Comparison of ENCODE assay signal across 8 cellular contexts in genomic region chr7:107743567-107744344, GRCh38. TPM values are rescaled to one million over a fixed set of nuclear protein-coding genes. Genes with fewer than 3 reads are reported as not detected.
DNase-seq lines count a peak whose midpoint lies in the region; ATAC-seq and TF ChIP-seq lines count a peak whose summit lies in the region.

Gene CBLL1, plus strand, starts transcription at chr7:107744142. Its CDS starts 22 bp downstream, at chr7:107744164.

- H3K4me1 ChIP-seq in CD8-positive, alpha-beta T cell (ENCODE audit: insufficient read depth, low read length) = peaks cover 46% of the 10 kb centered on the region
- peaks cover 19 to 26% of the 10 kb centered on the region in 2 donors for H3K4me1 ChIP-seq in duodenal mucosa (ENCODE audit: control insufficient read depth in 1 of 2, insufficient read depth in 2 of 2, low read length in 2 of 2)

- H3K4me3 ChIP-seq in CD8-positive, alpha-beta T cell (ENCODE audit: low read depth, low read length) = peak within 1 kb of the TSS; percentile 99
- H3K4me3 ChIP-seq in duodenal mucosa (ENCODE audit: low read depth in 1 of 2, low read length in 2 of 2) (peak within 1 kb of the TSS; percentile 96 to 100), lower leg skin (ENCODE audit: low read depth, poor library complexity, severe bottlenecking) (peak within 1 kb of the TSS; percentile 99)

- no peaks in the 10 kb centered on the region for H3K9me3 ChIP-seq in CD8-positive, alpha-beta T cell (ENCODE audit: low read length)
- no peaks in the 10 kb centered on the region for H3K9me3 ChIP-seq in duodenal mucosa (ENCODE audit: control insufficient read depth in 1 of 2, low read length in 2 of 2)

- intact Hi-C loops in CD8-positive, alpha-beta T cell (cut with DNase I, micrococcal nuclease) = loop anchor here (1.0 to 10.0 kb wide), 18 partner anchors 114 to 1631 kb away; partner anchors contain the start of genes BCAP29 (in 2 of the 2), CCDC71L (in 2 of the 2), COG5 (in 2 of the 2) and DUS4L (in 2 of the 2)
- intact Hi-C loops in lower leg skin (cut with DNase I; ENCODE audit: low total_unique reads) = loop anchor here (5.0 kb wide), 1 partner anchor 134 kb away; no protein-coding TSS in a partner anchor

- no peaks in the 10 kb centered on the region for H3K9me3 Mint-ChIP-seq in CD8-positive, alpha-beta T cell
- H3K9me3 Mint-ChIP-seq in activated CD4-positive, alpha-beta memory T cell treated with anti-CD3 and anti-CD28 coated beads, Interleukin-2, amount 10 ng/mL, durations not matched to agents 7 days and 5 days = no peaks in the 10 kb centered on the region

- peak in 1 of 2 donors; percentile 4 for TF ChIP-seq POLR2A in lower leg skin (IDR thresholded peaks at IDR 0.05)

- peak within 1 kb of the TSS; percentile 99 for H3K27ac ChIP-seq in CD8-positive, alpha-beta T cell (ENCODE audit: low read depth, low read length)
- peak within 1 kb of the TSS; percentile 97 for H3K27ac ChIP-seq in duodenal mucosa (ENCODE audit: low read depth, low read length)

- H3K4me3 Mint-ChIP-seq in CD8-positive, alpha-beta T cell = peak within 1 kb of the TSS; percentile 92
- H3K4me3 Mint-ChIP-seq in activated CD4-positive, alpha-beta memory T cell treated with anti-CD3 and anti-CD28 coated beads, Interleukin-2, amount 10 ng/mL, durations not matched to agents 7 days and 5 days = peak within 1 kb of the TSS; percentile 97

- no peaks in the 10 kb centered on the region for H3K27me3 Mint-ChIP-seq in CD8-positive, alpha-beta T cell (ENCODE audit: low read depth)
- no peaks in the 10 kb centered on the region for H3K27me3 Mint-ChIP-seq in activated CD4-positive, alpha-beta memory T cell treated with anti-CD3 and anti-CD28 coated beads, Interleukin-2, amount 10 ng/mL, durations not matched to agents 7 days and 5 days

- H3K36me3 ChIP-seq in CD8-positive, alpha-beta T cell (ENCODE audit: insufficient read depth, low read length) = peaks cover 1% of the 10 kb centered on the region
- peaks cover 0 to 1% of the 10 kb centered on the region in 2 donors for H3K36me3 ChIP-seq in duodenal mucosa (ENCODE audit: control insufficient read depth in 1 of 2, insufficient read depth in 2 of 2, low read length in 2 of 2)

- H3K27me3 ChIP-seq in CD8-positive, alpha-beta T cell (ENCODE audit: insufficient read depth, low read length) = no peaks in the 10 kb centered on the region
- H3K27me3 ChIP-seq in duodenal mucosa (ENCODE audit: control insufficient read depth in 1 of 2, insufficient read depth in 2 of 2, low read length in 2 of 2) = no peaks in the 10 kb centered on the region

- peak; percentile 96 to 99 (median 98) for DNase-seq in CD8-positive, alpha-beta T cell
- peak; percentile 96 for DNase-seq in HK-2 (ENCODE audit: unreplicated experiment)
- DNase-seq in NCI-H82 treated with DMSO at 0.1 percent for 48 hours (lab: John Stamatoyannopoulos, UW; ENCODE audit: unreplicated experiment) = peak; percentile 89
- peak; percentile 99 for DNase-seq in activated CD4-positive, alpha-beta memory T cell treated with anti-CD3 and anti-CD28 coated beads, Interleukin-2, amount 10 ng/mL, durations not matched to agents 7 days and 5 days
- DNase-seq in lower leg skin (ENCODE audit: low spot score in 2 of 2) = peak; percentile 95 to 99
- DNase-seq in stimulated activated CD4-positive, alpha-beta T cell treated with anti-CD3 and anti-CD28 coated beads, Interleukin-4, amount 100 ng/mL, for 48 hours (ENCODE audit: low read depth in 2 of 2) = peak; percentile 97

- H3K9ac ChIP-seq in duodenal mucosa (ENCODE audit: low read depth in 1 of 2, low read length in 2 of 2) = peak within 1 kb of the TSS; percentile 93 to 97

- ATAC-seq in CD8-positive, alpha-beta T cell = peak; percentile 91
- peak; percentile 87 for ATAC-seq in GM19452 (IDR thresholded peaks at IDR 0.05; ENCODE audit: unreplicated experiment)

- peak within 1 kb of the TSS; percentile 100 for H3K27ac Mint-ChIP-seq in CD8-positive, alpha-beta T cell
- peak within 1 kb of the TSS; percentile 100 for H3K27ac Mint-ChIP-seq in activated CD4-positive, alpha-beta memory T cell treated with anti-CD3 and anti-CD28 coated beads, Interleukin-2, amount 10 ng/mL, durations not matched to agents 7 days and 5 days

- CTCF ChIA-PET in CD8-positive, alpha-beta T cell (lab: Charles Lee) = interaction anchor here (0.8 to 11.0 kb wide), 18 partner anchors 9 to 754 kb away, joined by 3 to 157 read pairs (median 4); partner anchors contain the start of gene HBP1
- CTCF ChIA-PET in activated CD4-positive, alpha-beta memory T cell treated with anti-CD3 and anti-CD28 coated beads, Interleukin-2, amount 10 ng/mL, durations not matched to agents 7 days and 5 days (lab: Charles Lee) = interaction anchor here (0.7 to 7.4 kb wide), 29 partner anchors 9 to 595 kb away, joined by 3 to 178 read pairs (median 4); partner anchors contain the start of genes BCAP29, COG5, DLD and DUS4L

- peaks cover 15% of the 10 kb centered on the region for H3K36me3 Mint-ChIP-seq in CD8-positive, alpha-beta T cell
- peaks cover 19% of the 10 kb centered on the region for H3K36me3 Mint-ChIP-seq in activated CD4-positive, alpha-beta memory T cell treated with anti-CD3 and anti-CD28 coated beads, Interleukin-2, amount 10 ng/mL, durations not matched to agents 7 days and 5 days (ENCODE audit: low read depth)

- POLR2A ChIA-PET in CD8-positive, alpha-beta T cell (lab: Charles Lee) = interaction anchor here (0.6 to 4.1 kb wide), 17 partner anchors 9 to 785 kb away, joined by 3 to 39 read pairs (median 4); partner anchors contain the start of genes COG5, DLD, DUS4L and HBP1
- POLR2A ChIA-PET in activated CD4-positive, alpha-beta memory T cell treated with anti-CD3 and anti-CD28 coated beads, Interleukin-2, amount 10 ng/mL, durations not matched to agents 7 days and 5 days (lab: Charles Lee) = interaction anchor here (0.6 to 5.3 kb wide), 36 partner anchors 9 to 1459 kb away, joined by 3 to 69 read pairs (median 5); partner anchors contain the start of genes BCAP29, COG5, DLD and DNAJB9

- whole genome bisulfite sequencing in lower leg skin, 2 donors = 1% methylated on average over 51 of the region's 56 CpGs

- H3K4me1 Mint-ChIP-seq in CD8-positive, alpha-beta T cell (ENCODE audit: low read depth) = peaks cover 59% of the 10 kb centered on the region
- H3K4me1 Mint-ChIP-seq in activated CD4-positive, alpha-beta memory T cell treated with anti-CD3 and anti-CD28 coated beads, Interleukin-2, amount 10 ng/mL, durations not matched to agents 7 days and 5 days = peaks cover 49% of the 10 kb centered on the region

- TF ChIP-seq CTCF in CD8-positive, alpha-beta T cell (IDR thresholded peaks at IDR 0.05) = peak; percentile 68
- peak in 1 of 3 donors; percentile 64 for TF ChIP-seq CTCF in lower leg skin (IDR thresholded peaks at IDR 0.05)

RNA-seq across cellular contexts. Expression of gene CBLL1, which starts in this region (rescaled TPM):
- 10 to 100 TPM; 68.5 to 71.6 TPM for total RNA-seq in CD8-positive, alpha-beta T cell
- 10 to 100 TPM; 44.0 to 50.5 TPM for total RNA-seq in activated CD4-positive, alpha-beta memory T cell treated with anti-CD3 and anti-CD28 coated beads, Interleukin-2, amount 10 ng/mL, durations not matched to agents 7 days and 5 days
- total RNA-seq in lower leg skin = 10 to 100 TPM; 32.2 to 66.4 (median 42.6) TPM

Comparison
In these comparisons a context has a peak if more than half of its experiments do, and no peak if none do; other contexts are left out.
1. Peak in every context shown above with its lines: DNase-seq, ATAC-seq, H3K4me3 ChIP-seq and H3K27ac ChIP-seq.